14 cellular contexts compared by ENCODE assay signal in genomic region chr5:90612930-90613329, GRCh38. TPM values are rescaled to one million over a fixed set of nuclear protein-coding genes. Genes with fewer than 3 reads are reported as not detected.
DNase-seq lines count a peak whose midpoint lies in the region; ATAC-seq, FAIRE-seq and TF ChIP-seq lines count a peak whose summit lies in the region.
"Had no signal": no experiment of that assay in that cellular context is flagged by ENCODE, and none has a peak within 500 bp of the region (broad histone marks: within the 10 kb centered on the region; RNA-seq: fewer than 3 reads in every experiment).

No MANE protein-coding gene starts in this region.

- TF ChIP-seq CTCF in pancreas (IDR thresholded peaks at IDR 0.05), result no peak

- H3K36me3 ChIP-seq in pancreas, result no peaks in the 10 kb centered on the region

- WGBS in pancreas, 2 donors, result 32 to 35% methylated on average over 1 of the region's 1 CpG

- no peaks in the 10 kb centered on the region for H3K9me3 ChIP-seq in pancreas

- no peak overlapping the region for H3K27ac ChIP-seq in pancreas
- H3K27ac ChIP-seq: parathyroid adenoma had no signal

- FAIRE-seq in pancreas (lab: Jason Lieb, UNC), result no peak

- ATAC-seq in GM18907 (IDR thresholded peaks at IDR 0.05; ENCODE audit: unreplicated experiment), result peak; percentile 98
- ATAC-seq in GM21737 (IDR thresholded peaks at IDR 0.05; ENCODE audit: unreplicated experiment), result peak; percentile 94
- ATAC-seq in HG03196 (IDR thresholded peaks at IDR 0.05; ENCODE audit: unreplicated experiment), result peak; percentile 94
- no peak for ATAC-seq in pancreas
- ATAC-seq: Right ventricle myocardium inferior had no signal

- H3K4me1 ChIP-seq in pancreas, result no peaks in the 10 kb centered on the region
- H3K4me1 ChIP-seq: parathyroid adenoma had no signal

- no peak overlapping the region for H3K4me3 ChIP-seq in pancreas

- intact Hi-C loops in pancreas (cut with DNase I), result no loop called here

- peak; percentile 39 for DNase-seq in inferior parietal cortex (ENCODE audit: extremely low spot score)
- DNase-seq in NCI-H187 treated with DMSO at 0.1 percent for 48 hours (lab: John Stamatoyannopoulos, UW), result no peak
- no peak for DNase-seq in pancreas
- no peak for DNase-seq in amniotic stem cell (lab: John Stamatoyannopoulos, UW)
- DNase-seq in activated T-cell treated with anti-CD3 and anti-CD28 coated beads, Interleukin-2, amount 50 U/mL, for 48 hours, result no peak
- DNase-seq: activated CD4-positive, alpha-beta T cell treated with anti-CD3 and anti-CD28 coated beads for 4 hours; COR-L47; kidney glomerular epithelial cell; NCI-H1694 treated with DMSO at 0.1 percent for 48 hours had no signal

- no peaks in the 10 kb centered on the region for H3K27me3 ChIP-seq in pancreas

RNA-seq across cellular contexts. Expression of gene ADGRV1, which starts 54.3 kb away (rescaled TPM):
- total RNA-seq in pancreas, result 1 to 10 TPM; 4.0 to 6.5 (median 5.4) TPM
- polyA plus RNA-seq in pancreas, result 1 to 10 TPM; 3.9 to 6.9 TPM
- total RNA-seq: Right ventricle myocardium inferior had no signal

Comparison
In these comparisons a context has a peak if more than half of its experiments do, and no peak if none do; other contexts are left out.
1. ATAC-seq: peak in GM18907 (single experiment), GM21737 (single experiment) and HG03196 (single experiment); none in pancreas (0 of 4).